In the genomic region with DNA sequence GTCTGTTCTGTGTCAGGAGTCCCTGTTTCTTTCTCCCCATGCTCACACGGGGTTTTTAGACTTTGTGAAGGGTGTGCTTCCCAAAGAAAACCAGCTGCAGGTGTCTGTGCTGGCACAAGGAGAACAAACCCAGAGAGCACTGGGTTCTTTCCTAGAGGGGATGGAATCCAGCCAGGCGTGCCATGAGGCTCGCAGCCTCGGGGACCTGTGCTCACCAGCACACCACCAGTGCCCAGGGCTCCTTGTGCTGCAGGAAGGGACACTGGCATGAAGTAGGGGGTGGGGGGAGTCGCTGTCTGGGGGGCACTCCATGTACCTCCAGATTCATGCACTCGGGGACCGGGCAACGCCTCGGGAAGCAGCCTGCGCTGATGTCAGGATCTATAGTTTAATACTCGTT, we compare ENCODE assay signal across 19 cellular contexts. TPM values are rescaled to one million over a fixed set of nuclear protein-coding genes. Genes with fewer than 3 reads are reported as not detected.
DNase-seq lines count a peak whose midpoint lies in the region; ATAC-seq and TF ChIP-seq lines count a peak whose summit lies in the region.
"Had no signal": no experiment of that assay in that cellular context is flagged by ENCODE, and none has a peak within 500 bp of the region (broad histone marks: within the 10 kb centered on the region; RNA-seq: fewer than 3 reads in every experiment).

No MANE protein-coding gene starts in this region.

- TF ChIP-seq CTCF in left ventricle myocardium inferior (IDR thresholded peaks at IDR 0.05; ENCODE audit: borderline replicate concordance): no peak

- no peaks in the 10 kb centered on the region for H3K9me3 Mint-ChIP-seq in activated CD4-positive, alpha-beta memory T cell treated with anti-CD3 and anti-CD28 coated beads for 36 hours
- H3K9me3 Mint-ChIP-seq in activated CD4-positive, alpha-beta memory T cell treated with anti-CD3 and anti-CD28 coated beads, Interleukin-2, amount 10 ng/mL, durations not matched to agents 7 days and 5 days: no peaks in the 10 kb centered on the region
- no peaks in the 10 kb centered on the region for H3K9me3 Mint-ChIP-seq in stimulated activated memory B cell treated with anti-CD40 and anti-IgM and Interleukin-4, amounts not matched to agents 10 μg/mL and 1 μg/mL and 100 μg/mL, for 72 hours
- H3K9me3 Mint-ChIP-seq: activated B cell treated with CpG ODN at 0.5 μM for 24 hours; activated T-cell treated with anti-CD3 and anti-CD28 coated beads, Interleukin-2, amount 50 U/mL, for 4 hours; neural crest cell had no signal

- H3K27me3 ChIP-seq in left ventricle myocardium inferior (ENCODE audit: low read depth): no peaks in the 10 kb centered on the region
- H3K27me3 ChIP-seq: gastroesophageal sphincter, Peyer's patch had no signal

- ATAC-seq in T-helper 17 cell (no peak), HG02938 (IDR thresholded peaks at IDR 0.05; ENCODE audit: unreplicated experiment) (no peak), GM18519 (IDR thresholded peaks at IDR 0.05; ENCODE audit: low FRiP score, unreplicated experiment) (no peak)
- ATAC-seq in stimulated activated memory B cell treated with anti-CD40 and anti-IgM and Interleukin-4, amounts not matched to agents 10 μg/mL and 1 μg/mL and 100 μg/mL, for 72 hours: no peak
- ATAC-seq: A549 had no signal

- H3K27ac ChIP-seq in left ventricle myocardium inferior (replicated peaks): peak overlapping the region; percentile 74
- H3K27ac ChIP-seq: A549, gastroesophageal sphincter, Peyer's patch had no signal

- peak overlapping the region; percentile 87 for H3K27ac Mint-ChIP-seq in activated CD4-positive, alpha-beta memory T cell treated with anti-CD3 and anti-CD28 coated beads for 36 hours
- no peak overlapping the region for H3K27ac Mint-ChIP-seq in activated CD4-positive, alpha-beta memory T cell treated with anti-CD3 and anti-CD28 coated beads, Interleukin-2, amount 10 ng/mL, durations not matched to agents 7 days and 5 days
- H3K27ac Mint-ChIP-seq in T-helper 17 cell: peak overlapping the region; percentile 74
- peak overlapping the region; percentile 90 for H3K27ac Mint-ChIP-seq in stimulated activated memory B cell treated with anti-CD40 and anti-IgM and Interleukin-4, amounts not matched to agents 10 μg/mL and 1 μg/mL and 100 μg/mL, for 72 hours
- H3K27ac Mint-ChIP-seq: activated B cell treated with CpG ODN at 0.5 μM for 24 hours had no signal

- H3K27me3 Mint-ChIP-seq in activated CD4-positive, alpha-beta memory T cell treated with anti-CD3 and anti-CD28 coated beads for 36 hours: no peaks in the 10 kb centered on the region
- H3K27me3 Mint-ChIP-seq in activated CD4-positive, alpha-beta memory T cell treated with anti-CD3 and anti-CD28 coated beads, Interleukin-2, amount 10 ng/mL, durations not matched to agents 7 days and 5 days: no peaks in the 10 kb centered on the region
- no peaks in the 10 kb centered on the region for H3K27me3 Mint-ChIP-seq in T-helper 17 cell
- H3K27me3 Mint-ChIP-seq in stimulated activated memory B cell treated with anti-CD40 and anti-IgM and Interleukin-4, amounts not matched to agents 10 μg/mL and 1 μg/mL and 100 μg/mL, for 72 hours: no peaks in the 10 kb centered on the region
- H3K27me3 Mint-ChIP-seq: activated B cell treated with CpG ODN at 0.5 μM for 24 hours had no signal

- H3K4me1 ChIP-seq in left ventricle myocardium inferior: peaks cover 98% of the 10 kb centered on the region
- H3K4me1 ChIP-seq: A549 had no signal

- peaks cover 42% of the 10 kb centered on the region for H3K4me1 Mint-ChIP-seq in activated CD4-positive, alpha-beta memory T cell treated with anti-CD3 and anti-CD28 coated beads for 36 hours (ENCODE audit: low read depth)
- peaks cover 41% of the 10 kb centered on the region for H3K4me1 Mint-ChIP-seq in activated CD4-positive, alpha-beta memory T cell treated with anti-CD3 and anti-CD28 coated beads, Interleukin-2, amount 10 ng/mL, durations not matched to agents 7 days and 5 days
- H3K4me1 Mint-ChIP-seq in T-helper 17 cell: peaks cover 40% of the 10 kb centered on the region
- H3K4me1 Mint-ChIP-seq in stimulated activated memory B cell treated with anti-CD40 and anti-IgM and Interleukin-4, amounts not matched to agents 10 μg/mL and 1 μg/mL and 100 μg/mL, for 72 hours: peaks cover 52% of the 10 kb centered on the region

- no peak overlapping the region for H3K4me3 Mint-ChIP-seq in activated CD4-positive, alpha-beta memory T cell treated with anti-CD3 and anti-CD28 coated beads for 36 hours
- no peak overlapping the region for H3K4me3 Mint-ChIP-seq in activated CD4-positive, alpha-beta memory T cell treated with anti-CD3 and anti-CD28 coated beads, Interleukin-2, amount 10 ng/mL, durations not matched to agents 7 days and 5 days
- H3K4me3 Mint-ChIP-seq in T-helper 17 cell: no peak overlapping the region
- H3K4me3 Mint-ChIP-seq in stimulated activated memory B cell treated with anti-CD40 and anti-IgM and Interleukin-4, amounts not matched to agents 10 μg/mL and 1 μg/mL and 100 μg/mL, for 72 hours: no peak overlapping the region
- H3K4me3 Mint-ChIP-seq: neural crest cell had no signal

- DNase-seq in activated CD4-positive, alpha-beta memory T cell treated with anti-CD3 and anti-CD28 coated beads for 36 hours: no peak
- DNase-seq in activated CD4-positive, alpha-beta memory T cell treated with anti-CD3 and anti-CD28 coated beads, Interleukin-2, amount 10 ng/mL, durations not matched to agents 7 days and 5 days: no peak
- no peak for DNase-seq in T-helper 17 cell
- no peak for DNase-seq in left ventricle myocardium inferior
- DNase-seq in NCI-H2171 treated with DMSO at 0.1 percent for 48 hours (lab: John Stamatoyannopoulos, UW): no peak
- DNase-seq: activated B cell treated with CpG ODN at 0.5 μM for 24 hours; activated T-cell treated with anti-CD3 and anti-CD28 coated beads, Interleukin-2, amount 50 U/mL, for 4 hours; COR-L47; mesendoderm; NCI-H187; NCI-H524; Peyer's patch had no signal

- H3K4me3 ChIP-seq in left ventricle myocardium inferior: peak overlapping the region; percentile 6
- H3K4me3 ChIP-seq: A549, gastroesophageal sphincter, HAP-1, Peyer's patch had no signal

- POLR2A ChIA-PET in activated CD4-positive, alpha-beta memory T cell treated with anti-CD3 and anti-CD28 coated beads for 36 hours (lab: Charles Lee): no interaction called here
- POLR2A ChIA-PET in activated CD4-positive, alpha-beta memory T cell treated with anti-CD3 and anti-CD28 coated beads, Interleukin-2, amount 10 ng/mL, durations not matched to agents 7 days and 5 days (lab: Charles Lee): no interaction called here

- CTCF ChIA-PET in activated CD4-positive, alpha-beta memory T cell treated with anti-CD3 and anti-CD28 coated beads for 36 hours (lab: Charles Lee): no interaction called here
- CTCF ChIA-PET in activated CD4-positive, alpha-beta memory T cell treated with anti-CD3 and anti-CD28 coated beads, Interleukin-2, amount 10 ng/mL, durations not matched to agents 7 days and 5 days (lab: Charles Lee): no interaction called here

- H3K36me3 ChIP-seq in left ventricle myocardium inferior: no peaks in the 10 kb centered on the region
- H3K36me3 ChIP-seq: HAP-1 had no signal

- H3K36me3 Mint-ChIP-seq in activated CD4-positive, alpha-beta memory T cell treated with anti-CD3 and anti-CD28 coated beads for 36 hours: peaks cover 2% of the 10 kb centered on the region
- peaks cover 15% of the 10 kb centered on the region for H3K36me3 Mint-ChIP-seq in activated CD4-positive, alpha-beta memory T cell treated with anti-CD3 and anti-CD28 coated beads, Interleukin-2, amount 10 ng/mL, durations not matched to agents 7 days and 5 days (ENCODE audit: low read depth)
- H3K36me3 Mint-ChIP-seq in T-helper 17 cell (ENCODE audit: low read depth): no peaks in the 10 kb centered on the region
- peaks cover 37% of the 10 kb centered on the region for H3K36me3 Mint-ChIP-seq in stimulated activated memory B cell treated with anti-CD40 and anti-IgM and Interleukin-4, amounts not matched to agents 10 μg/mL and 1 μg/mL and 100 μg/mL, for 72 hours

- intact Hi-C loops in activated CD4-positive, alpha-beta memory T cell treated with anti-CD3 and anti-CD28 coated beads for 36 hours (cut with micrococcal nuclease): loop anchor here (5.0 kb wide), 1 partner anchor 41 kb away; no protein-coding TSS in a partner anchor
- intact Hi-C loops in left ventricle myocardium inferior (cut with micrococcal nuclease): no loop called here

- H3K9me3 ChIP-seq in T-helper 17 cell (ENCODE audit: control insufficient read depth, low read length, poor library complexity, severe bottlenecking) (no peaks in the 10 kb centered on the region), left ventricle myocardium inferior (replicated peaks) (no peaks in the 10 kb centered on the region)
- H3K9me3 ChIP-seq: A549, gastroesophageal sphincter, HAP-1, Peyer's patch had no signal

RNA-seq across cellular contexts. Expression of a gene that starts 57.9 kb away (rescaled TPM):
- total RNA-seq in activated CD4-positive, alpha-beta memory T cell treated with anti-CD3 and anti-CD28 coated beads for 36 hours: 10 to 100 TPM; 71.4 to 82.4 TPM
- 100 to 1,000 TPM; 101 to 102 TPM for total RNA-seq in activated CD4-positive, alpha-beta memory T cell treated with anti-CD3 and anti-CD28 coated beads, Interleukin-2, amount 10 ng/mL, durations not matched to agents 7 days and 5 days
- total RNA-seq in T-helper 17 cell (10 to 100 TPM; 64.1 to 67.3 TPM), left ventricle myocardium inferior (79.6 TPM)
